Comparison of ENCODE assay signal across 29 cellular contexts in genomic region chr10:75480374-75480773, GRCh38.
"Had no signal": no experiment of that assay in that cellular context is flagged by ENCODE, and none has a peak within 500 bp of the region (broad histone marks: within the 10 kb centered on the region; RNA-seq: fewer than 3 reads in every experiment).

No MANE protein-coding gene starts in this region.

- H3K4me3 Mint-ChIP-seq: stimulated activated effector memory CD8-positive, alpha-beta T cell treated with anti-CD3 and anti-CD28 coated beads, Interleukin-12 subunit alpha, Interleukin-12 subunit beta, amount 100 ng/mL, for 72 hours; stimulated activated memory B cell treated with anti-CD40 and anti-IgM and Interleukin-4, amounts not matched to agents 10 μg/mL and 1 μg/mL and 100 μg/mL, for 72 hours; stimulated activated naive B cell treated with anti-CD40 and anti-IgM and Interleukin-4, amounts not matched to agents 10 μg/mL and 1 μg/mL and 100 μg/mL, for 72 hours; stimulated activated naive CD8-positive, alpha-beta T cell treated with anti-CD3 and anti-CD28 coated beads, Interleukin-15, amount 100 ng/mL, for 72 hours; stimulated activated naive CD8-positive, alpha-beta T cell treated with anti-CD3 and anti-CD28 coated beads, Interleukin-15, Interleukin-2, amounts not matched to agents 100 ng/mL and 50 ng/mL, for 24 hours; type B pancreatic cell had no signal

- H3K4me3 ChIP-seq: stomach, suprapubic skin, testis, thoracic aorta, thyroid gland, tibial artery, tibial nerve, transverse colon, upper lobe of left lung, upper lobe of right lung, uterus, vagina had no signal

- H3K27ac Mint-ChIP-seq: stimulated activated effector memory CD8-positive, alpha-beta T cell treated with anti-CD3 and anti-CD28 coated beads, Interleukin-12 subunit alpha, Interleukin-12 subunit beta, amount 100 ng/mL, for 72 hours; stimulated activated memory B cell treated with anti-CD40 and anti-IgM and Interleukin-4, amounts not matched to agents 10 μg/mL and 1 μg/mL and 100 μg/mL, for 72 hours; stimulated activated naive B cell treated with anti-CD40 and anti-IgM and Interleukin-4, amounts not matched to agents 10 μg/mL and 1 μg/mL and 100 μg/mL, for 72 hours; stimulated activated naive CD8-positive, alpha-beta T cell treated with anti-CD3 and anti-CD28 coated beads, Interleukin-15, amount 100 ng/mL, for 72 hours; stimulated activated naive CD8-positive, alpha-beta T cell treated with anti-CD3 and anti-CD28 coated beads, Interleukin-15, Interleukin-2, amounts not matched to agents 100 ng/mL and 50 ng/mL, for 24 hours; type B pancreatic cell had no signal

- H3K27ac ChIP-seq: stomach, suprapubic skin, testis, thoracic aorta, thyroid gland, tibial artery, tibial nerve, transverse colon, upper lobe of left lung, upper lobe of right lung, uterus, vagina had no signal

- H3K36me3 ChIP-seq: stomach, suprapubic skin, thoracic aorta, thyroid gland, tibial artery, transverse colon, upper lobe of left lung, upper lobe of right lung, uterus, vagina had no signal

- H3K36me3 Mint-ChIP-seq: stimulated activated effector memory CD8-positive, alpha-beta T cell treated with anti-CD3 and anti-CD28 coated beads, Interleukin-12 subunit alpha, Interleukin-12 subunit beta, amount 100 ng/mL, for 72 hours; stimulated activated memory B cell treated with anti-CD40 and anti-IgM and Interleukin-4, amounts not matched to agents 10 μg/mL and 1 μg/mL and 100 μg/mL, for 72 hours; stimulated activated naive B cell treated with anti-CD40 and anti-IgM and Interleukin-4, amounts not matched to agents 10 μg/mL and 1 μg/mL and 100 μg/mL, for 72 hours; type B pancreatic cell had no signal

- DNase-seq: stimulated activated CD4-positive, alpha-beta T cell treated with anti-CD3 and anti-CD28 coated beads, Interleukin-2, amount 100 ng/mL, for 48 hours; stimulated activated CD4-positive, alpha-beta T cell treated with anti-CD3 and anti-CD28 coated beads, Interleukin-4, amount 100 ng/mL, for 1 hour; stimulated activated CD4-positive, alpha-beta T cell treated with anti-CD3 and anti-CD28 coated beads, Interleukin-4, amount 100 ng/mL, for 24 hours; stimulated activated CD4-positive, alpha-beta T cell treated with anti-CD3 and anti-CD28 coated beads, Interleukin-4, amount 100 ng/mL, for 4 hours; stimulated activated CD8-positive, alpha-beta memory T cell treated with anti-CD3 and anti-CD28 coated beads, Interleukin-4, amount 100 ng/mL, for 48 hours; stimulated activated naive B cell treated with anti-CD40 and anti-IgM and Interleukin-4, amounts not matched to agents 10 μg/mL and 1 μg/mL and 100 μg/mL, for 72 hours; stimulated activated naive CD4-positive, alpha-beta T cell; stimulated activated naive CD4-positive, alpha-beta T cell treated with Interleukin-2 at 50 U/mL for 16 hours; stimulated activated naive CD8-positive, alpha-beta T cell treated with anti-CD3 and anti-CD28 coated beads, Interleukin-15, amount 100 ng/mL, for 72 hours; stimulated activated naive CD8-positive, alpha-beta T cell treated with anti-CD3 and anti-CD28 coated beads, Interleukin-15, Interleukin-2, amounts not matched to agents 100 U/mL and 50 U/mL, for 24 hours; stomach; substantia nigra; testis; thyroid gland; tibial artery; transverse colon; trophoblast cell; upper lobe of left lung; upper lobe of right lung; uterus had no signal

- H3K4me1 ChIP-seq: suprapubic skin, testis, thyroid gland, transverse colon, upper lobe of left lung, upper lobe of right lung, uterus had no signal

- FAIRE-seq: urothelium cell line had no signal

- H3K9me3 ChIP-seq: stomach, suprapubic skin, testis, thoracic aorta, thyroid gland, upper lobe of right lung, uterus, vagina had no signal

- H3K27me3 ChIP-seq: stomach, suprapubic skin, testis, thyroid gland, tibial artery, tibial nerve, transverse colon, upper lobe of left lung, upper lobe of right lung, uterus, vagina had no signal

- H3K27me3 Mint-ChIP-seq: stimulated activated memory B cell treated with anti-CD40 and anti-IgM and Interleukin-4, amounts not matched to agents 10 μg/mL and 1 μg/mL and 100 μg/mL, for 72 hours; stimulated activated naive B cell treated with anti-CD40 and anti-IgM and Interleukin-4, amounts not matched to agents 10 μg/mL and 1 μg/mL and 100 μg/mL, for 72 hours; stimulated activated naive CD8-positive, alpha-beta T cell treated with anti-CD3 and anti-CD28 coated beads, Interleukin-15, amount 100 ng/mL, for 72 hours had no signal

- H3K4me1 Mint-ChIP-seq: stimulated activated effector memory CD8-positive, alpha-beta T cell treated with anti-CD3 and anti-CD28 coated beads, Interleukin-12 subunit alpha, Interleukin-12 subunit beta, amount 100 ng/mL, for 72 hours; stimulated activated memory B cell treated with anti-CD40 and anti-IgM and Interleukin-4, amounts not matched to agents 10 μg/mL and 1 μg/mL and 100 μg/mL, for 72 hours; stimulated activated naive B cell treated with anti-CD40 and anti-IgM and Interleukin-4, amounts not matched to agents 10 μg/mL and 1 μg/mL and 100 μg/mL, for 72 hours; stimulated activated naive CD8-positive, alpha-beta T cell treated with anti-CD3 and anti-CD28 coated beads, Interleukin-15, amount 100 ng/mL, for 72 hours had no signal

- H3K9me3 Mint-ChIP-seq: stimulated activated effector memory CD8-positive, alpha-beta T cell treated with anti-CD3 and anti-CD28 coated beads, Interleukin-12 subunit alpha, Interleukin-12 subunit beta, amount 100 ng/mL, for 72 hours; stimulated activated memory B cell treated with anti-CD40 and anti-IgM and Interleukin-4, amounts not matched to agents 10 μg/mL and 1 μg/mL and 100 μg/mL, for 72 hours; stimulated activated naive B cell treated with anti-CD40 and anti-IgM and Interleukin-4, amounts not matched to agents 10 μg/mL and 1 μg/mL and 100 μg/mL, for 72 hours; stimulated activated naive CD8-positive, alpha-beta T cell treated with anti-CD3 and anti-CD28 coated beads, Interleukin-15, amount 100 ng/mL, for 72 hours; stimulated activated naive CD8-positive, alpha-beta T cell treated with anti-CD3 and anti-CD28 coated beads, Interleukin-15, Interleukin-2, amounts not matched to agents 100 ng/mL and 50 ng/mL, for 24 hours; type B pancreatic cell had no signal

- ATAC-seq: stimulated activated effector memory CD8-positive, alpha-beta T cell treated with anti-CD3 and anti-CD28 coated beads, Interleukin-12 subunit alpha, Interleukin-12 subunit beta, amount 100 ng/mL, for 72 hours; stimulated activated memory B cell treated with anti-CD40 and anti-IgM and Interleukin-4, amounts not matched to agents 10 μg/mL and 1 μg/mL and 100 μg/mL, for 72 hours; stimulated activated naive CD8-positive, alpha-beta T cell treated with anti-CD3 and anti-CD28 coated beads, Interleukin-15, amount 100 ng/mL, for 72 hours; stimulated activated naive CD8-positive, alpha-beta T cell treated with anti-CD3 and anti-CD28 coated beads, Interleukin-15, Interleukin-2, amounts not matched to agents 100 U/mL and 50 U/mL, for 24 hours; upper lobe of right lung had no signal
